Comparison of ENCODE assay signal across 8 cellular contexts in the genomic region with DNA sequence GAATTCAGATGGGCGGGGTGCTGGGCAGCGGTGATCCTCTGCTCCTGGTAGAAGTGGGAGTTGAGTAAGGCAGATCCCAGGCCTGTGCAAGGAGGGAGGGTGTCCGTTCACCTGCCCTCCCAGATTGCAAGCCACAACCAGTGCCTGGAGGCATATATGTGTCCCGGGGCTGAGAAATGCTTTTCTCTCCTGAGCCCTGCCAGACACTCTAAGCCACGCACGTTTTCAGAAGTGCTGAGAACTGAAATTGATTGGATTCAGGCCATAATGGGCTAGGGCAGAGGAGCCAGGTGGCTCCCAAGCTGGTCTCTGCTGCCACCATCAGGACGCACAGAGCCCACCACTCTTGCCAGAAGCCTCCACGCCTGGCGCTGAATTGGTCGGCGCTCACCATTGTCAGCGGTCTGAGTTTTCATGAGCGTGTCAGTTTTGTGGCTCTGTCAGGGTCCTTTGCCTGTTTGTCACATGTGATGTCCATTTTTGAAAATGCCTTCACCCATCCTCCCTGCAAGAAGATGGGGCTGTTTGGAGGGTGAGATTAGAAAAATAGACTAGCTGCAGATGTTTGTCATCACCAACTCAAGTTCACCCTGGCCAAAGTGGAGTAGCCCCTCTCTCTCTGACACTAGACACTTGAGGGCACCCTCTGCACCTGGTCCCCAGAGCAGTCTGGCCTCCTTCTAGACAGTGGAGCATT. TPM values are rescaled to one million over a fixed set of nuclear protein-coding genes. Genes with fewer than 3 reads are reported as not detected.
A peak's percentile ranks its signal among the peaks of the same experiment; 100 is the strongest.
DNase-seq lines count a peak whose midpoint lies in the region; ATAC-seq and TF ChIP-seq lines count a peak whose summit lies in the region.

No MANE protein-coding gene starts in this region.

- CTCF ChIA-PET in activated CD4-positive, alpha-beta T cell treated with anti-CD3 and anti-CD28 coated beads, Interleukin-2, amount 10 ng/mL, durations not matched to agents 7 days and 5 days (lab: Charles Lee): no interaction called here

- peak; percentile 72 for ATAC-seq in HG02870 (IDR thresholded peaks at IDR 0.05; ENCODE audit: unreplicated experiment)
- no peak for ATAC-seq in GM18870 (IDR thresholded peaks at IDR 0.05; ENCODE audit: unreplicated experiment)

- H3K27me3 Mint-ChIP-seq in activated CD4-positive, alpha-beta T cell treated with anti-CD3 and anti-CD28 coated beads, Interleukin-2, amount 10 ng/mL, durations not matched to agents 7 days and 5 days: no peaks in the 10 kb centered on the region

- no peak overlapping the region for H3K4me3 ChIP-seq in fibroblast of villous mesenchyme (ENCODE audit: low read depth, low read length)

- no peaks in the 10 kb centered on the region for H3K9me3 Mint-ChIP-seq in activated CD4-positive, alpha-beta T cell treated with anti-CD3 and anti-CD28 coated beads, Interleukin-2, amount 10 ng/mL, durations not matched to agents 7 days and 5 days

- H3K4me1 Mint-ChIP-seq in activated CD4-positive, alpha-beta T cell treated with anti-CD3 and anti-CD28 coated beads, Interleukin-2, amount 10 ng/mL, durations not matched to agents 7 days and 5 days: no peaks in the 10 kb centered on the region

- no peak overlapping the region for H3K27ac ChIP-seq in VCaP

- peak; percentile 41 for DNase-seq in activated CD4-positive, alpha-beta T cell treated with anti-CD3 and anti-CD28 coated beads, Interleukin-2, amount 10 ng/mL, durations not matched to agents 7 days and 5 days
- no peak for DNase-seq in activated CD4-positive, alpha-beta T cell treated with anti-CD3 and anti-CD28 coated beads for 4 hours
- DNase-seq in NCI-H2029 (lab: John Stamatoyannopoulos, UW): peak; percentile 74
- DNase-seq in fibroblast of villous mesenchyme (ENCODE audit: low read depth): peak; percentile 49
- DNase-seq in nucleus accumbens (lab: John Stamatoyannopoulos, UW): peak in 47 of 56 donors; percentile 6 to 81 (median 44)

- H3K36me3 Mint-ChIP-seq in activated CD4-positive, alpha-beta T cell treated with anti-CD3 and anti-CD28 coated beads, Interleukin-2, amount 10 ng/mL, durations not matched to agents 7 days and 5 days (ENCODE audit: low read depth): no peaks in the 10 kb centered on the region

- peak; percentile 95 for TF ChIP-seq CTCF in VCaP (conservative IDR thresholded peaks at IDR 0.05)
- peak; percentile 78 for TF ChIP-seq CTCF in fibroblast of villous mesenchyme (IDR thresholded peaks at IDR 0.05; ENCODE audit: insufficient read depth, low read depth, low read length)

- H3K4me3 Mint-ChIP-seq in activated CD4-positive, alpha-beta T cell treated with anti-CD3 and anti-CD28 coated beads, Interleukin-2, amount 10 ng/mL, durations not matched to agents 7 days and 5 days: no peak overlapping the region

- H3K27ac Mint-ChIP-seq in activated CD4-positive, alpha-beta T cell treated with anti-CD3 and anti-CD28 coated beads, Interleukin-2, amount 10 ng/mL, durations not matched to agents 7 days and 5 days: no peak overlapping the region

- POLR2A ChIA-PET in activated CD4-positive, alpha-beta T cell treated with anti-CD3 and anti-CD28 coated beads, Interleukin-2, amount 10 ng/mL, durations not matched to agents 7 days and 5 days (lab: Charles Lee): no interaction called here

RNA-seq across cellular contexts. Expression of a gene that starts 15.4 kb away (rescaled TPM):
- total RNA-seq in activated CD4-positive, alpha-beta T cell treated with anti-CD3 and anti-CD28 coated beads, Interleukin-2, amount 10 ng/mL, durations not matched to agents 7 days and 5 days: under 1 TPM in 1 of 2 experiments, not detected in 1; 0.33 TPM
- not detected in 2 replicates for total RNA-seq in fibroblast of villous mesenchyme

Comparison
In these comparisons a context has a peak if more than half of its experiments do, and no peak if none do; other contexts are left out.
1. DNase-seq: peak in activated CD4-positive, alpha-beta T cell treated with anti-CD3 and anti-CD28 coated beads, Interleukin-2, amount 10 ng/mL, durations not matched to agents 7 days and 5 days (single experiment), NCI-H2029 (single experiment), fibroblast of villous mesenchyme (single experiment) and nucleus accumbens (47 of 56); none in activated CD4-positive, alpha-beta T cell treated with anti-CD3 and anti-CD28 coated beads for 4 hours (0 of 2).